In genomic region chr14:103696466-103697071, GRCh38 we compare ENCODE assay signal across 8 cellular contexts. TPM values are rescaled to one million over a fixed set of nuclear protein-coding genes. Genes with fewer than 3 reads are reported as not detected.
A peak's percentile ranks its signal among the peaks of the same experiment; 100 is the strongest.
DNase-seq lines count a peak whose midpoint lies in the region; ATAC-seq and TF ChIP-seq lines count a peak whose summit lies in the region.

No MANE protein-coding gene starts in this region.

- H3K36me3 ChIP-seq in mucosa of rectum (ENCODE audit: control insufficient read depth in 2 of 2, insufficient read depth in 2 of 2, low read length in 2 of 2): peaks cover 19 to 45% of the 10 kb centered on the region in 2 donors
- no peaks in the 10 kb centered on the region for H3K36me3 ChIP-seq in uterus

- DNase-seq in Right ventricle myocardium inferior (ENCODE audit: missing footprints) (peak; percentile 78), cardiac septum (ENCODE audit: low spot score) (no peak), dermis blood vessel endothelial cell (peak; percentile 43), uterus (peak; percentile 69), NCI-H1694 treated with DMSO at 0.1 percent for 48 hours (lab: John Stamatoyannopoulos, UW) (no peak), GM10266 (ENCODE audit: extremely low spot score) (no peak)
- DNase-seq in activated CD8-positive, alpha-beta memory T cell treated with anti-CD3 and anti-CD28 coated beads, Interleukin-2, amount 10 ng/mL, durations not matched to agents 7 days and 5 days: no peak

- peak in 1 of 4 experiments; percentile 5 for TF ChIP-seq CTCF in uterus (IDR thresholded peaks at IDR 0.05)
- TF ChIP-seq CTCF in GM10266 (IDR thresholded peaks at IDR 0.05; ENCODE audit: control insufficient read depth, insufficient read depth, low read depth, missing control alignments): no peak

- H3K27me3 ChIP-seq in mucosa of rectum (ENCODE audit: control insufficient read depth in 2 of 2, insufficient read depth in 2 of 2, low read length in 2 of 2) (no peaks in the 10 kb centered on the region), uterus (no peaks in the 10 kb centered on the region)

- peak overlapping the region; percentile 21 to 48 for H3K27ac ChIP-seq in mucosa of rectum (ENCODE audit: low read depth in 2 of 2, low read length in 2 of 2)
- H3K27ac ChIP-seq in uterus: peak overlapping the region; percentile 67 to 73

- intact Hi-C loops in Right ventricle myocardium inferior (cut with DNase I) (no loop called here), cardiac septum (cut with DNase I) (no loop called here), uterus (cut with DNase I; ENCODE audit: low total_unique reads) (no loop called here)

- CTCF ChIA-PET in activated CD8-positive, alpha-beta memory T cell treated with anti-CD3 and anti-CD28 coated beads, Interleukin-2, amount 10 ng/mL, durations not matched to agents 7 days and 5 days (lab: Charles Lee): no interaction called here

- no peaks in the 10 kb centered on the region for H3K9me3 Mint-ChIP-seq in activated CD8-positive, alpha-beta memory T cell treated with anti-CD3 and anti-CD28 coated beads, Interleukin-2, amount 10 ng/mL, durations not matched to agents 7 days and 5 days (ENCODE audit: low read depth)

- H3K4me1 ChIP-seq in mucosa of rectum (ENCODE audit: control insufficient read depth in 2 of 2, insufficient read depth in 2 of 2, low read length in 2 of 2): peaks cover 29% of the 10 kb centered on the region in 2 donors
- peaks cover 11 to 14% of the 10 kb centered on the region in 2 donors for H3K4me1 ChIP-seq in uterus

- no peak overlapping the region for H3K4me3 Mint-ChIP-seq in activated CD8-positive, alpha-beta memory T cell treated with anti-CD3 and anti-CD28 coated beads, Interleukin-2, amount 10 ng/mL, durations not matched to agents 7 days and 5 days

- no peak overlapping the region for H3K9ac ChIP-seq in mucosa of rectum (ENCODE audit: low read depth in 1 of 2, low read length in 2 of 2)

- H3K36me3 Mint-ChIP-seq in activated CD8-positive, alpha-beta memory T cell treated with anti-CD3 and anti-CD28 coated beads, Interleukin-2, amount 10 ng/mL, durations not matched to agents 7 days and 5 days: peaks cover 4% of the 10 kb centered on the region

- H3K9me3 ChIP-seq in mucosa of rectum (ENCODE audit: control insufficient read depth in 2 of 2, low read length in 2 of 2): no peaks in the 10 kb centered on the region
- H3K9me3 ChIP-seq in uterus: no peaks in the 10 kb centered on the region

- ATAC-seq in Right ventricle myocardium inferior: peak; percentile 55
- no peak for ATAC-seq in activated CD8-positive, alpha-beta memory T cell treated with anti-CD3 and anti-CD28 coated beads, Interleukin-2, amount 10 ng/mL, durations not matched to agents 7 days and 5 days

- H3K27ac Mint-ChIP-seq in activated CD8-positive, alpha-beta memory T cell treated with anti-CD3 and anti-CD28 coated beads, Interleukin-2, amount 10 ng/mL, durations not matched to agents 7 days and 5 days: no peak overlapping the region

- TF ChIP-seq POLR2A in uterus (IDR thresholded peaks at IDR 0.05): no peak

- H3K4me3 ChIP-seq in mucosa of rectum (ENCODE audit: low read length in 2 of 2) (peak overlapping the region in 1 of 2 donors; percentile 7), uterus (no peak overlapping the region)

- no peaks in the 10 kb centered on the region for H3K4me1 Mint-ChIP-seq in activated CD8-positive, alpha-beta memory T cell treated with anti-CD3 and anti-CD28 coated beads, Interleukin-2, amount 10 ng/mL, durations not matched to agents 7 days and 5 days

- no peaks in the 10 kb centered on the region for H3K27me3 Mint-ChIP-seq in activated CD8-positive, alpha-beta memory T cell treated with anti-CD3 and anti-CD28 coated beads, Interleukin-2, amount 10 ng/mL, durations not matched to agents 7 days and 5 days

RNA-seq across cellular contexts. Expression of gene XRCC3, which starts 18.7 kb away (rescaled TPM):
- 2.8 TPM for total RNA-seq in Right ventricle myocardium inferior
- total RNA-seq in cardiac septum: 3.9 TPM
- 18.2 and 26.9 TPM in 2 replicates for total RNA-seq in dermis blood vessel endothelial cell
- 10 to 100 TPM in 1 of 4 donors, 1 to 10 TPM in 2, under 1 TPM in 1; 0.59 to 14.4 (median 5.2) TPM for total RNA-seq in uterus
- total RNA-seq in activated CD8-positive, alpha-beta memory T cell treated with anti-CD3 and anti-CD28 coated beads, Interleukin-2, amount 10 ng/mL, durations not matched to agents 7 days and 5 days: 10 to 100 TPM; 64.3 to 68.8 TPM

RNA-seq across cellular contexts. Expression of gene ZFYVE21, which starts 19.0 kb away (rescaled TPM):
- total RNA-seq in Right ventricle myocardium inferior (46.9 TPM), cardiac septum (60.9 TPM), dermis blood vessel endothelial cell (108 and 138 TPM in 2 replicates), uterus (100 to 1,000 TPM in 2 of 4 donors, 10 to 100 TPM in 2; 73.2 to 276 (median 103) TPM)
- 10 to 100 TPM; 17.4 to 18.6 TPM for total RNA-seq in activated CD8-positive, alpha-beta memory T cell treated with anti-CD3 and anti-CD28 coated beads, Interleukin-2, amount 10 ng/mL, durations not matched to agents 7 days and 5 days

Comparison
In these comparisons a context has a peak if more than half of its experiments do, and no peak if none do; other contexts are left out.
1. DNase-seq: peak in Right ventricle myocardium inferior (single experiment), dermis blood vessel endothelial cell (single experiment) and uterus (2 of 2); none in cardiac septum (single experiment), activated CD8-positive, alpha-beta memory T cell treated with anti-CD3 and anti-CD28 coated beads, Interleukin-2, amount 10 ng/mL, durations not matched to agents 7 days and 5 days (single experiment), NCI-H1694 treated with DMSO at 0.1 percent for 48 hours (single experiment) and GM10266 (single experiment).